ENCODE assay signal across 1 cellular context in genomic region chr17:63911657-63912100, GRCh38.
TF ChIP-seq lines count a peak whose summit lies in the region.

No MANE protein-coding gene starts in this region.

TF ChIP-seq in HepG2, 621 proteins besides CTCF, POLR2A, EP300 and RAD21:
- peak; percentile 69 for TF ChIP-seq STAG1 (CRISPR knock-in tag; IDR thresholded peaks at IDR 0.05)
- TF ChIP-seq, protein P1, sequence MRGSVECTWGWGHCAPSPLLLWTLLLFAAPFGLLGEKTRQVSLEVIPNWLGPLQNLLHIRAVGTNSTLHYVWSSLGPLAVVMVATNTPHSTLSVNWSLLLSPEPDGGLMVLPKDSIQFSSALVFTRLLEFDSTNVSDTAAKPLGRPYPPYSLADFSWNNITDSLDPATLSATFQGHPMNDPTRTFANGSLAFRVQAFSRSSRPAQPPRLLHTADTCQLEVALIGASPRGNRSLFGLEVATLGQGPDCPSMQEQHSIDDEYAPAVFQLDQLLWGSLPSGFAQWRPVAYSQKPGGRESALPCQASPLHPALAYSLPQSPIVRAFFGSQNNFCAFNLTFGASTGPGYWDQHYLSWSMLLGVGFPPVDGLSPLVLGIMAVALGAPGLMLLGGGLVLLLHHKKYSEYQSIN (CRISPR knock-in tag; IDR thresholded peaks at IDR 0.05; ENCODE audit: borderline replicate concordance) = no peak
- no peak for TF ChIP-seq EHMT2 (IDR thresholded peaks at IDR 0.05; ENCODE audit: borderline replicate concordance, low read depth, low read length)
- no peak for TF ChIP-seq TGIF2 (CRISPR knock-in tag; IDR thresholded peaks at IDR 0.05)
- no peak for TF ChIP-seq PHF8 (CRISPR knock-in tag; IDR thresholded peaks at IDR 0.05)
- TF ChIP-seq, protein P2, sequence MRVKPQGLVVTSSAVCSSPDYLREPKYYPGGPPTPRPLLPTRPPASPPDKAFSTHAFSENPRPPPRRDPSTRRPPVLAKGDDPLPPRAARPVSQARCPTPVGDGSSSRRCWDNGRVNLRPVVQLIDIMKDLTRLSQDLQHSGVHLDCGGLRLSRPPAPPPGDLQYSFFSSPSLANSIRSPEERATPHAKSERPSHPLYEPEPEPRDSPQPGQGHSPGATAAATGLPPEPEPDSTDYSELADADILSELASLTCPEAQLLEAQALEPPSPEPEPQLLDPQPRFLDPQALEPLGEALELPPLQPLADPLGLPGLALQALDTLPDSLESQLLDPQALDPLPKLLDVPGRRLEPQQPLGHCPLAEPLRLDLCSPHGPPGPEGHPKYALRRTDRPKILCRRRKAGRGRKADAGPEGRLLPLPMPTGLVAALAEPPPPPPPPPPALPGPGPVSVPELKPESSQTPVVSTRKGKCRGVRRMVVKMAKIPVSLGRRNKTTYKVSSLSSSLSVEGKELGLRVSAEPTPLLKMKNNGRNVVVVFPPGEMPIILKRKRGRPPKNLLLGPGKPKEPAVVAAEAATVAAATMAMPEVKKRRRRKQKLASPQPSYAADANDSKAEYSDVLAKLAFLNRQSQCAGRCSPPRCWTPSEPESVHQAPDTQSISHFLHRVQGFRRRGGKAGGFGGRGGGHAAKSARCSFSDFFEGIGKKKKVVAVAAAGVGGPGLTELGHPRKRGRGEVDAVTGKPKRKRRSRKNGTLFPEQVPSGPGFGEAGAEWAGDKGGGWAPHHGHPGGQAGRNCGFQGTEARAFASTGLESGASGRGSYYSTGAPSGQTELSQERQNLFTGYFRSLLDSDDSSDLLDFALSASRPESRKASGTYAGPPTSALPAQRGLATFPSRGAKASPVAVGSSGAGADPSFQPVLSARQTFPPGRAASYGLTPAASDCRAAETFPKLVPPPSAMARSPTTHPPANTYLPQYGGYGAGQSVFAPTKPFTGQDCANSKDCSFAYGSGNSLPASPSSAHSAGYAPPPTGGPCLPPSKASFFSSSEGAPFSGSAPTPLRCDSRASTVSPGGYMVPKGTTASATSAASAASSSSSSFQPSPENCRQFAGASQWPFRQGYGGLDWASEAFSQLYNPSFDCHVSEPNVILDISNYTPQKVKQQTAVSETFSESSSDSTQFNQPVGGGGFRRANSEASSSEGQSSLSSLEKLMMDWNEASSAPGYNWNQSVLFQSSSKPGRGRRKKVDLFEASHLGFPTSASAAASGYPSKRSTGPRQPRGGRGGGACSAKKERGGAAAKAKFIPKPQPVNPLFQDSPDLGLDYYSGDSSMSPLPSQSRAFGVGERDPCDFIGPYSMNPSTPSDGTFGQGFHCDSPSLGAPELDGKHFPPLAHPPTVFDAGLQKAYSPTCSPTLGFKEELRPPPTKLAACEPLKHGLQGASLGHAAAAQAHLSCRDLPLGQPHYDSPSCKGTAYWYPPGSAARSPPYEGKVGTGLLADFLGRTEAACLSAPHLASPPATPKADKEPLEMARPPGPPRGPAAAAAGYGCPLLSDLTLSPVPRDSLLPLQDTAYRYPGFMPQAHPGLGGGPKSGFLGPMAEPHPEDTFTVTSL (CRISPR knock-in tag; IDR thresholded peaks at IDR 0.05; ENCODE audit: borderline replicate concordance) = no peak
- TF ChIP-seq BATF2 (CRISPR knock-in tag; IDR thresholded peaks at IDR 0.05) = no peak
- no peak for TF ChIP-seq ZNF543 (CRISPR knock-in tag; IDR thresholded peaks at IDR 0.05)
- TF ChIP-seq MLXIP (CRISPR knock-in tag; IDR thresholded peaks at IDR 0.05; ENCODE audit: borderline replicate concordance) = no peak
- TF ChIP-seq ZBTB39 (CRISPR knock-in tag; IDR thresholded peaks at IDR 0.05) = no peak
- TF ChIP-seq ZNF816 (CRISPR knock-in tag; IDR thresholded peaks at IDR 0.05; ENCODE audit: borderline replicate concordance) = no peak
- TF ChIP-seq, protein P3, sequence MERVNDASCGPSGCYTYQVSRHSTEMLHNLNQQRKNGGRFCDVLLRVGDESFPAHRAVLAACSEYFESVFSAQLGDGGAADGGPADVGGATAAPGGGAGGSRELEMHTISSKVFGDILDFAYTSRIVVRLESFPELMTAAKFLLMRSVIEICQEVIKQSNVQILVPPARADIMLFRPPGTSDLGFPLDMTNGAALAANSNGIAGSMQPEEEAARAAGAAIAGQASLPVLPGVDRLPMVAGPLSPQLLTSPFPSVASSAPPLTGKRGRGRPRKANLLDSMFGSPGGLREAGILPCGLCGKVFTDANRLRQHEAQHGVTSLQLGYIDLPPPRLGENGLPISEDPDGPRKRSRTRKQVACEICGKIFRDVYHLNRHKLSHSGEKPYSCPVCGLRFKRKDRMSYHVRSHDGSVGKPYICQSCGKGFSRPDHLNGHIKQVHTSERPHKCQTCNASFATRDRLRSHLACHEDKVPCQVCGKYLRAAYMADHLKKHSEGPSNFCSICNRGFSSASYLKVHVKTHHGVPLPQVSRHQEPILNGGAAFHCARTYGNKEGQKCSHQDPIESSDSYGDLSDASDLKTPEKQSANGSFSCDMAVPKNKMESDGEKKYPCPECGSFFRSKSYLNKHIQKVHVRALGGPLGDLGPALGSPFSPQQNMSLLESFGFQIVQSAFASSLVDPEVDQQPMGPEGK (CRISPR knock-in tag; IDR thresholded peaks at IDR 0.05) = peak; percentile 71; the same call in 1 of the 2 replicates
- no peak for TF ChIP-seq HES4 (CRISPR knock-in tag; IDR thresholded peaks at IDR 0.05; ENCODE audit: borderline replicate concordance)
- TF ChIP-seq, protein P4, sequence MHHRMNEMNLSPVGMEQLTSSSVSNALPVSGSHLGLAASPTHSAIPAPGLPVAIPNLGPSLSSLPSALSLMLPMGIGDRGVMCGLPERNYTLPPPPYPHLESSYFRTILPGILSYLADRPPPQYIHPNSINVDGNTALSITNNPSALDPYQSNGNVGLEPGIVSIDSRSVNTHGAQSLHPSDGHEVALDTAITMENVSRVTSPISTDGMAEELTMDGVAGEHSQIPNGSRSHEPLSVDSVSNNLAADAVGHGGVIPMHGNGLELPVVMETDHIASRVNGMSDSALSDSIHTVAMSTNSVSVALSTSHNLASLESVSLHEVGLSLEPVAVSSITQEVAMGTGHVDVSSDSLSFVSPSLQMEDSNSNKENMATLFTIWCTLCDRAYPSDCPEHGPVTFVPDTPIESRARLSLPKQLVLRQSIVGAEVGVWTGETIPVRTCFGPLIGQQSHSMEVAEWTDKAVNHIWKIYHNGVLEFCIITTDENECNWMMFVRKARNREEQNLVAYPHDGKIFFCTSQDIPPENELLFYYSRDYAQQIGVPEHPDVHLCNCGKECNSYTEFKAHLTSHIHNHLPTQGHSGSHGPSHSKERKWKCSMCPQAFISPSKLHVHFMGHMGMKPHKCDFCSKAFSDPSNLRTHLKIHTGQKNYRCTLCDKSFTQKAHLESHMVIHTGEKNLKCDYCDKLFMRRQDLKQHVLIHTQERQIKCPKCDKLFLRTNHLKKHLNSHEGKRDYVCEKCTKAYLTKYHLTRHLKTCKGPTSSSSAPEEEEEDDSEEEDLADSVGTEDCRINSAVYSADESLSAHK (CRISPR knock-in tag; IDR thresholded peaks at IDR 0.05; ENCODE audit: borderline replicate concordance) = no peak
- peak; percentile 49; the same call in 1 of the 2 replicates for TF ChIP-seq TFAP4 (IDR thresholded peaks at IDR 0.05; ENCODE audit: borderline replicate concordance, low read depth)
